ENCODE assay signal across 9 cellular contexts in the genomic region with DNA sequence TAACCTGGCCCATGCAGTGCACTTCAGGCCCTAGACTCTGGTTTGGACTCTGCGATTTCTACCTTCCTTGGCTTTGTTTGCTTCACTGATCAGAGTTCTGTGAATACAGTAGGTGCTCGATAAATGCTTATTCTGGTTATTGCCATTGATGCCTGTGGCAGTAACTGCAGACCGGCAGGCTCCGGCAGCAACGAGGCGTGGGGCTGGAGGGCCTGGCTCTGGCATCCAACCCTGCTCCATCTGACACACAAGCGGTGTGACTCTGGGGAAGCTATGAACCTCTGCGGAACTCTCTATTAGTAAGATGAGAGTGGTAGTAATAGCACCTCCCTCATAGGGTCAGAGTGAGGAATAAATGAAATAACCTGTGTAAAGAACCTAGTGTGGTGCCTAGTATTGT.
A peak's percentile ranks its signal among the peaks of the same experiment; 100 is the strongest.
DNase-seq lines count a peak whose midpoint lies in the region; ATAC-seq and TF ChIP-seq lines count a peak whose summit lies in the region.
"Had no signal": no experiment of that assay in that cellular context is flagged by ENCODE, and none has a peak within 500 bp of the region (broad histone marks: within the 10 kb centered on the region; RNA-seq: fewer than 3 reads in every experiment).

No MANE protein-coding gene starts in this region.

- no peaks in the 10 kb centered on the region for H3K79me1 ChIP-seq in H9 (ENCODE audit: insufficient read depth, low read depth, low read length, poor library complexity, severe bottlenecking)

- H3K4ac ChIP-seq in H9 (ENCODE audit: low read depth, low read length): no peak overlapping the region

- no peak for TF ChIP-seq CTCF in H9 (conservative IDR thresholded peaks at IDR 0.05)
- TF ChIP-seq CTCF in brain (conservative IDR thresholded peaks at IDR 0.05): no peak

- H3K4me2 ChIP-seq in H9 (ENCODE audit: insufficient read depth, insufficient read length, low read length): no peak overlapping the region

- no peaks in the 10 kb centered on the region for H3K23me2 ChIP-seq in H9 (ENCODE audit: insufficient read length, low read depth, low read length, poor library complexity, severe bottlenecking)

- H3K9ac ChIP-seq in H9 (ENCODE audit: extremely low read depth, insufficient read length, low read length): no peak overlapping the region

- H3K4me1 Mint-ChIP-seq in H9 (peaks cover 10 to 21% of the 10 kb centered on the region in 2 experiments), brain (peaks cover 15% of the 10 kb centered on the region)
- peaks cover 2 to 5% (median 5%) of the 10 kb centered on the region in 4 donors for H3K4me1 Mint-ChIP-seq in naive thymus-derived CD8-positive, alpha-beta T cell

- H3K4me1 ChIP-seq in H9 (ENCODE audit: insufficient read depth, low read length): no peaks in the 10 kb centered on the region
- H3K4me1 ChIP-seq: BE2C had no signal

- no peak overlapping the region for H2BK5ac ChIP-seq in H9 (ENCODE audit: insufficient read length, low read length)

- H3K9me3 Mint-ChIP-seq in H9 (no peaks in the 10 kb centered on the region; a peak in 1 of 5 replicates), brain (peaks cover 0 to 2% (median 0%) of the 10 kb centered on the region in 5 experiments)
- peaks cover 0 to 2% (median 0%) of the 10 kb centered on the region in 9 donors for H3K9me3 Mint-ChIP-seq in naive thymus-derived CD8-positive, alpha-beta T cell

- H3K9me3 ChIP-seq in H9 (ENCODE audit: control insufficient read depth, low read depth, low read length): no peaks in the 10 kb centered on the region
- H3K9me3 ChIP-seq: BE2C had no signal

- H4K20me1 ChIP-seq in H9 (ENCODE audit: control insufficient read depth, insufficient read depth, insufficient read length): no peaks in the 10 kb centered on the region

- H2BK120ac ChIP-seq in H9 (ENCODE audit: low read depth, low read length, poor library complexity, severe bottlenecking): no peak overlapping the region

- H3K27me3 Mint-ChIP-seq in H9 (ENCODE audit: low read depth) (peaks cover 23% of the 10 kb centered on the region), brain (peaks cover 24% of the 10 kb centered on the region)
- peaks cover 21 to 59% (median 26%) of the 10 kb centered on the region in 5 donors for H3K27me3 Mint-ChIP-seq in naive thymus-derived CD8-positive, alpha-beta T cell

- H3K27ac ChIP-seq in H9 (ENCODE audit: insufficient read length, low read depth, low read length): no peak overlapping the region

- H3K36me3 Mint-ChIP-seq in H9 (ENCODE audit: insufficient read depth in 1 of 3, low read depth in 3 of 3) (no peaks in the 10 kb centered on the region), brain (no peaks in the 10 kb centered on the region)
- peaks cover 0 to 4% (median 0%) of the 10 kb centered on the region in 3 donors for H3K36me3 Mint-ChIP-seq in naive thymus-derived CD8-positive, alpha-beta T cell

- no peak overlapping the region for H4K5ac ChIP-seq in H9 (ENCODE audit: insufficient read length, low read depth, low read length)

- H2BK12ac ChIP-seq in H9 (ENCODE audit: insufficient read length, low read depth, low read length): no peak overlapping the region

- H3K4me3 Mint-ChIP-seq in H9 (peak overlapping the region; percentile 41 to 65), brain (peak overlapping the region; percentile 69 to 99 (median 94))
- peak overlapping the region in 7 of 10 donors; percentile 24 to 74 (median 36) for H3K4me3 Mint-ChIP-seq in naive thymus-derived CD8-positive, alpha-beta T cell

- no CpG with 5 or more reads among the region's 8 CpGs for WGBS in H9 (ENCODE audit: extremely low coverage, insufficient read length, low lambda C conversion rate)

- H2AFZ ChIP-seq in H9 (ENCODE audit: low read length): no peak overlapping the region

- H3K27ac Mint-ChIP-seq in H9 (no peak overlapping the region), brain (peak overlapping the region in 2 of 5 experiments; percentile 43 to 69)
- H3K27ac Mint-ChIP-seq in naive thymus-derived CD8-positive, alpha-beta T cell: no peak overlapping the region

- H3K23ac ChIP-seq in H9 (ENCODE audit: insufficient read length, low read depth, low read length): no peak overlapping the region

- no peak overlapping the region for H3K14ac ChIP-seq in H9 (ENCODE audit: insufficient read depth, low read length)

- no peak overlapping the region for H4K8ac ChIP-seq in H9 (replicated peaks; ENCODE audit: insufficient read length, low read depth, low read length)

- H3T11ph ChIP-seq in H9 (ENCODE audit: low read length): no peak overlapping the region

- ATAC-seq in naive thymus-derived CD8-positive, alpha-beta T cell: no peak
- no peak for ATAC-seq in esophagus mucosa

- no peak overlapping the region for H4K91ac ChIP-seq in H9 (ENCODE audit: insufficient read length, low read depth, low read length)

- POLR2A ChIA-PET in naive thymus-derived CD8-positive, alpha-beta T cell (lab: Charles Lee): no interaction called here

- no peak overlapping the region for H3K56ac ChIP-seq in H9 (ENCODE audit: insufficient read length, low read depth, low read length)

- no peaks in the 10 kb centered on the region; the same call in 1 of the 2 replicates for H3K27me3 ChIP-seq in H9 (ENCODE audit: insufficient read depth, low read length)
- H3K27me3 ChIP-seq: BE2C had no signal

- no peak overlapping the region for H3K18ac ChIP-seq in H9 (ENCODE audit: insufficient read length, low read depth, low read length)

- no peak for DNase-seq in H9
- no peak for DNase-seq in naive thymus-derived CD8-positive, alpha-beta T cell
- no peak for DNase-seq in NCI-H446 (lab: John Stamatoyannopoulos, UW)
- DNase-seq in middle frontal gyrus (ENCODE audit: extremely low spot score, low spot score): no peak
- DNase-seq in globus pallidus (ENCODE audit: low spot score): no peak
- DNase-seq: NCI-H510A treated with DMSO at 0.1 percent for 48 hours had no signal

- no peak overlapping the region for H2BK15ac ChIP-seq in H9 (ENCODE audit: low read depth, low read length)

- H2AK5ac ChIP-seq in H9 (ENCODE audit: insufficient read length, low read length): no peak overlapping the region

- H3K79me2 ChIP-seq in H9 (ENCODE audit: insufficient read depth, low read length): no peaks in the 10 kb centered on the region

- no peak overlapping the region for H2BK20ac ChIP-seq in H9 (ENCODE audit: low read depth, low read length, poor library complexity, severe bottlenecking)

Comparison
In these comparisons a context has a peak if more than half of its experiments do, and no peak if none do; other contexts are left out.
1. H3K4me3 Mint-ChIP-seq: peak in every context shown above with its lines; median percentile 94 in brain; 53 in H9; 36 in naive thymus-derived CD8-positive, alpha-beta T cell.